Comparison of ENCODE assay signal across 8 cellular contexts in genomic region chr12:109020750-109021380, GRCh38. TPM values are rescaled to one million over a fixed set of nuclear protein-coding genes. Genes with fewer than 3 reads are reported as not detected.
DNase-seq lines count a peak whose midpoint lies in the region; ATAC-seq and TF ChIP-seq lines count a peak whose summit lies in the region.

A gene with protein sequence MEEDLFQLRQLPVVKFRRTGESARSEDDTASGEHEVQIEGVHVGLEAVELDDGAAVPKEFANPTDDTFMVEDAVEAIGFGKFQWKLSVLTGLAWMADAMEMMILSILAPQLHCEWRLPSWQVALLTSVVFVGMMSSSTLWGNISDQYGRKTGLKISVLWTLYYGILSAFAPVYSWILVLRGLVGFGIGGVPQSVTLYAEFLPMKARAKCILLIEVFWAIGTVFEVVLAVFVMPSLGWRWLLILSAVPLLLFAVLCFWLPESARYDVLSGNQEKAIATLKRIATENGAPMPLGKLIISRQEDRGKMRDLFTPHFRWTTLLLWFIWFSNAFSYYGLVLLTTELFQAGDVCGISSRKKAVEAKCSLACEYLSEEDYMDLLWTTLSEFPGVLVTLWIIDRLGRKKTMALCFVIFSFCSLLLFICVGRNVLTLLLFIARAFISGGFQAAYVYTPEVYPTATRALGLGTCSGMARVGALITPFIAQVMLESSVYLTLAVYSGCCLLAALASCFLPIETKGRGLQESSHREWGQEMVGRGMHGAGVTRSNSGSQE (minus strand): TSS chr12:109021068. CDS start chr12:109020868, 200 bp downstream.

- H3K36me3 Mint-ChIP-seq in activated naive CD8-positive, alpha-beta T cell treated with anti-CD3 and anti-CD28 coated beads, Interleukin-2, amount 10 ng/mL, durations not matched to agents 7 days and 5 days = no peaks in the 10 kb centered on the region

- peaks cover 0 to 7% (median 0%) of the 10 kb centered on the region in 4 donors for H3K4me1 ChIP-seq in Peyer's patch
- no peaks in the 10 kb centered on the region for H3K4me1 ChIP-seq in cardiac muscle cell (ENCODE audit: low read depth)
- no peaks in the 10 kb centered on the region for H3K4me1 ChIP-seq in ovary (ENCODE audit: insufficient read depth)

- WGBS in ovary, 3 donors = 2 to 4% (median 4%) methylated on average over 31 of the region's 31 CpGs

- ATAC-seq in activated naive CD8-positive, alpha-beta T cell treated with anti-CD3 and anti-CD28 coated beads, Interleukin-2, amount 10 ng/mL, durations not matched to agents 7 days and 5 days (ENCODE audit: low read depth) = no peak
- ATAC-seq in GM19351 (IDR thresholded peaks at IDR 0.05; ENCODE audit: unreplicated experiment) = no peak
- no peak for ATAC-seq in GM18498 (IDR thresholded peaks at IDR 0.05; ENCODE audit: unreplicated experiment)

- H3K27me3 ChIP-seq in Peyer's patch = no peaks in the 10 kb centered on the region
- no peaks in the 10 kb centered on the region for H3K27me3 ChIP-seq in cardiac muscle cell
- no peaks in the 10 kb centered on the region for H3K27me3 ChIP-seq in ovary

- H3K36me3 ChIP-seq in Peyer's patch (no peaks in the 10 kb centered on the region), cardiac muscle cell (no peaks in the 10 kb centered on the region), ovary (no peaks in the 10 kb centered on the region)

- H3K9me3 ChIP-seq in Peyer's patch (no peaks in the 10 kb centered on the region), cardiac muscle cell (ENCODE audit: low read depth) (no peaks in the 10 kb centered on the region), ovary (no peaks in the 10 kb centered on the region)

- peak; percentile 92 for DNase-seq in D341Med (ENCODE audit: low spot score)
- DNase-seq in Kasumi-1 (lab: John Stamatoyannopoulos, UW) = peak; percentile 57 to 77
- DNase-seq in Peyer's patch = peak in 2 of 3 donors; percentile 66 to 77
- peak; percentile 51 for DNase-seq in activated naive CD8-positive, alpha-beta T cell treated with anti-CD3 and anti-CD28 coated beads, Interleukin-2, amount 10 ng/mL, durations not matched to agents 7 days and 5 days
- peak; percentile 94 to 95 for DNase-seq in cardiac muscle cell (ENCODE audit: low read depth in 1 of 2, low spot score in 1 of 2)
- DNase-seq in ovary = peak; percentile 25 to 86 (median 57)

- TF ChIP-seq POLR2A in Peyer's patch (IDR thresholded peaks at IDR 0.05) (no peak), ovary (IDR thresholded peaks at IDR 0.05) (no peak)

- no peak within 1 kb of the TSS for H3K27ac Mint-ChIP-seq in activated naive CD8-positive, alpha-beta T cell treated with anti-CD3 and anti-CD28 coated beads, Interleukin-2, amount 10 ng/mL, durations not matched to agents 7 days and 5 days

- TF ChIP-seq EP300 in ovary (IDR thresholded peaks at IDR 0.05) = no peak

- H3K9me3 Mint-ChIP-seq in activated naive CD8-positive, alpha-beta T cell treated with anti-CD3 and anti-CD28 coated beads, Interleukin-2, amount 10 ng/mL, durations not matched to agents 7 days and 5 days = no peaks in the 10 kb centered on the region

- H3K4me3 Mint-ChIP-seq in activated naive CD8-positive, alpha-beta T cell treated with anti-CD3 and anti-CD28 coated beads, Interleukin-2, amount 10 ng/mL, durations not matched to agents 7 days and 5 days = no peak within 1 kb of the TSS

- intact Hi-C loops in ovary (cut with DNase I) = no loop called here

- H3K27ac ChIP-seq in Peyer's patch = no peak within 1 kb of the TSS
- no peak within 1 kb of the TSS for H3K27ac ChIP-seq in cardiac muscle cell
- H3K27ac ChIP-seq in ovary = no peak within 1 kb of the TSS

- TF ChIP-seq CTCF in Peyer's patch (IDR thresholded peaks at IDR 0.05) = no peak
- TF ChIP-seq CTCF in cardiac muscle cell (IDR thresholded peaks at IDR 0.05; ENCODE audit: low read depth, low read length) = peak; percentile 2
- no peak for TF ChIP-seq CTCF in ovary (IDR thresholded peaks at IDR 0.05)

- POLR2A ChIA-PET in activated naive CD8-positive, alpha-beta T cell treated with anti-CD3 and anti-CD28 coated beads, Interleukin-2, amount 10 ng/mL, durations not matched to agents 7 days and 5 days (lab: Charles Lee) = no interaction called here

- no peaks in the 10 kb centered on the region for H3K4me1 Mint-ChIP-seq in activated naive CD8-positive, alpha-beta T cell treated with anti-CD3 and anti-CD28 coated beads, Interleukin-2, amount 10 ng/mL, durations not matched to agents 7 days and 5 days

- peaks cover 26% of the 10 kb centered on the region for H3K27me3 Mint-ChIP-seq in activated naive CD8-positive, alpha-beta T cell treated with anti-CD3 and anti-CD28 coated beads, Interleukin-2, amount 10 ng/mL, durations not matched to agents 7 days and 5 days

- H3K4me3 ChIP-seq in Peyer's patch = no peak within 1 kb of the TSS
- no peak within 1 kb of the TSS for H3K4me3 ChIP-seq in cardiac muscle cell
- H3K4me3 ChIP-seq in ovary = no peak within 1 kb of the TSS

RNA-seq across cellular contexts. Expression of the gene that starts here (rescaled TPM):
- total RNA-seq in Peyer's patch (1 to 10 TPM in 1 of 4 donors, under 1 TPM in 1, not detected in 2; 0.18 to 1.2 TPM), cardiac muscle cell (not detected in 2 replicates), ovary (not detected)
- not detected for total RNA-seq in activated naive CD8-positive, alpha-beta T cell treated with anti-CD3 and anti-CD28 coated beads, Interleukin-2, amount 10 ng/mL, durations not matched to agents 7 days and 5 days
- polyA plus RNA-seq in cardiac muscle cell (not detected in 2 replicates), ovary (not detected)

Comparison
In these comparisons a context has a peak if more than half of its experiments do, and no peak if none do; other contexts are left out.
1. Peak in DNase-seq in activated naive CD8-positive, alpha-beta T cell treated with anti-CD3 and anti-CD28 coated beads, Interleukin-2, amount 10 ng/mL, durations not matched to agents 7 days and 5 days; RNA of the gene not detected or under 1 TPM.
2. Peak in DNase-seq in cardiac muscle cell; RNA of the gene not detected or under 1 TPM.
3. Peak in DNase-seq in ovary; RNA of the gene not detected or under 1 TPM.